Comparison of ENCODE assay signal across 9 cellular contexts in genomic region chr5:174533771-174534221, GRCh38.
A peak's percentile ranks its signal among the peaks of the same experiment; 100 is the strongest.
DNase-seq lines count a peak whose midpoint lies in the region; ATAC-seq and TF ChIP-seq lines count a peak whose summit lies in the region.
"Had no signal": no experiment of that assay in that cellular context is flagged by ENCODE, and none has a peak within 500 bp of the region (broad histone marks: within the 10 kb centered on the region; RNA-seq: fewer than 3 reads in every experiment).

No MANE protein-coding gene starts in this region.

- ATAC-seq in HG02623 (IDR thresholded peaks at IDR 0.05; ENCODE audit: unreplicated experiment) (no peak), GM21515 (IDR thresholded peaks at IDR 0.05; ENCODE audit: unreplicated experiment) (no peak)

- no peaks in the 10 kb centered on the region for H3K36me3 Mint-ChIP-seq in type B pancreatic cell
- no peaks in the 10 kb centered on the region for H3K36me3 Mint-ChIP-seq in endothelial cell (ENCODE audit: low read depth, unreplicated experiment)

- H3K4me3 ChIP-seq in foreskin fibroblast (ENCODE audit: low read depth in 1 of 2, low read length in 2 of 2) = no peak overlapping the region

- no peaks in the 10 kb centered on the region for H3K27me3 Mint-ChIP-seq in type B pancreatic cell
- no peaks in the 10 kb centered on the region for H3K27me3 Mint-ChIP-seq in endothelial cell (ENCODE audit: unreplicated experiment)

- H3K4me1 Mint-ChIP-seq in type B pancreatic cell (ENCODE audit: unreplicated experiment) = peaks cover 37% of the 10 kb centered on the region
- H3K4me1 Mint-ChIP-seq in endothelial cell (ENCODE audit: unreplicated experiment) = peaks cover 22% of the 10 kb centered on the region

- TF ChIP-seq CTCF in foreskin fibroblast (IDR thresholded peaks at IDR 0.05; ENCODE audit: low read depth, low read length) = no peak
- no peak for TF ChIP-seq CTCF in type B pancreatic cell (conservative IDR thresholded peaks at IDR 0.05)
- TF ChIP-seq CTCF in endothelial cell (IDR thresholded peaks at IDR 0.05; ENCODE audit: unreplicated experiment) = no peak

- DNase-seq in HT1080 (ENCODE audit: low read depth) (peak; percentile 89), T1000 (lab: John Stamatoyannopoulos, UW) (peak; percentile 23), foreskin fibroblast (peak; percentile 64 to 70), type B pancreatic cell (ENCODE audit: extremely low spot score, unreplicated experiment) (no peak), endothelial cell (ENCODE audit: low spot score) (no peak)
- DNase-seq: occipital lobe, SHP77 treated with DMSO at 0.1 percent for 48 hours had no signal

- H3K9me3 Mint-ChIP-seq in type B pancreatic cell (no peaks in the 10 kb centered on the region), endothelial cell (ENCODE audit: unreplicated experiment) (no peaks in the 10 kb centered on the region)

- H3K4me3 Mint-ChIP-seq in type B pancreatic cell = no peak overlapping the region
- no peak overlapping the region for H3K4me3 Mint-ChIP-seq in endothelial cell (ENCODE audit: unreplicated experiment)

- H3K27ac Mint-ChIP-seq in type B pancreatic cell (peak overlapping the region; percentile 88), endothelial cell (ENCODE audit: unreplicated experiment) (no peak overlapping the region)

Comparison
In these comparisons a context has a peak if more than half of its experiments do, and no peak if none do; other contexts are left out.
1. DNase-seq: peak in HT1080 (single experiment), T1000 (single experiment) and foreskin fibroblast (2 of 2); none in type B pancreatic cell (single experiment) and endothelial cell (single experiment).